In genomic region chr4:173492315-173492714, GRCh38 we compare ENCODE assay signal across 32 cellular contexts. TPM values are rescaled to one million over a fixed set of nuclear protein-coding genes. Genes with fewer than 3 reads are reported as not detected.
"Had no signal": no experiment of that assay in that cellular context is flagged by ENCODE, and none has a peak within 500 bp of the region (broad histone marks: within the 10 kb centered on the region; RNA-seq: fewer than 3 reads in every experiment).

No MANE protein-coding gene starts in this region.

- ATAC-seq: heart right ventricle; lower lobe of right lung; mucosa of descending colon; natural killer cell treated with Interleukin-12 subunit alpha and Interleukin-12 subunit beta and Interleukin-15 and Interleukin-18, amount 100 ng/mL, for 72 hours; stimulated activated naive B cell treated with anti-CD40 and anti-IgM and Interleukin-4, amounts not matched to agents 10 μg/mL and 1 μg/mL and 100 μg/mL, for 72 hours had no signal

- H3K9me3 ChIP-seq: adrenal gland, esophagus squamous epithelium, heart right ventricle, lower lobe of right lung, mucosa of descending colon, right atrium auricular region, tibial nerve had no signal

- H3K4me1 ChIP-seq: adrenal gland had no signal

- H3K27ac ChIP-seq: adrenal gland, brain microvascular endothelial cell, esophagus squamous epithelium, lower lobe of right lung, tibial nerve, VCaP had no signal

- H3K4me3 ChIP-seq: adrenal gland, esophagus squamous epithelium, heart right ventricle, lower lobe of right lung, mucosa of descending colon, right atrium auricular region, smooth muscle cell, tibial nerve had no signal

- H3K36me3 ChIP-seq: adrenal gland, brain microvascular endothelial cell, esophagus squamous epithelium, heart right ventricle, lower lobe of right lung, right atrium auricular region, tibial nerve had no signal

- H3K27me3 ChIP-seq: right atrium auricular region had no signal

- DNase-seq: activated CD4-positive, alpha-beta memory T cell treated with anti-CD3 and anti-CD28 coated beads for 36 hours; activated CD4-positive, alpha-beta T cell treated with anti-CD3 and anti-CD28 coated beads for 4 hours; activated CD8-positive, alpha-beta memory T cell treated with anti-CD3 and anti-CD28 coated beads, Interleukin-2, amount 50 U/mL, for 4 hours; activated effector memory CD4-positive, alpha-beta T cell treated with anti-CD3 and anti-CD28 coated beads, Interleukin-2, amount 50 U/mL, for 16 hours; activated naive CD4-positive, alpha-beta T cell treated with anti-CD3 and anti-CD28 coated beads for 36 hours; activated naive CD8-positive, alpha-beta T cell treated with anti-CD3 and anti-CD28 coated beads for 36 hours; activated T-cell treated with anti-CD3 and anti-CD28 coated beads, Interleukin-2, amount 50 U/mL, for 1 hour; adrenal gland; brain microvascular endothelial cell; caudate nucleus; endodermal cell; esophagus squamous epithelium; foreskin melanocyte; heart right ventricle; lower lobe of right lung; mucosa of descending colon; stimulated activated CD4-positive, alpha-beta T cell treated with anti-CD3 and anti-CD28 coated beads, Interleukin-1b, Interleukin-23, amount 100 ng/mL, for 48 hours; stimulated activated CD4-positive, alpha-beta T cell treated with anti-CD3 and anti-CD28 coated beads, Interleukin-4, amount 100 ng/mL, for 4 hours; stimulated activated CD8-positive, alpha-beta memory T cell treated with anti-CD3 and anti-CD28 coated beads, Interleukin-4, amount 100 ng/mL, for 48 hours; stimulated activated naive B cell treated with anti-CD40 and anti-IgM and Interleukin-4, amounts not matched to agents 10 μg/mL and 1 μg/mL and 100 μg/mL, for 72 hours; T-helper 2 cell had no signal

RNA-seq across cellular contexts. Expression of gene HAND2, which starts 37.7 kb away (rescaled TPM):
- total RNA-seq: activated CD4-positive, alpha-beta memory T cell treated with anti-CD3 and anti-CD28 coated beads for 36 hours; activated CD8-positive, alpha-beta memory T cell treated with anti-CD3 and anti-CD28 coated beads for 36 hours; activated naive CD4-positive, alpha-beta T cell treated with anti-CD3 and anti-CD28 coated beads for 36 hours; activated naive CD8-positive, alpha-beta T cell treated with anti-CD3 and anti-CD28 coated beads for 36 hours; activated T-helper 1 cell treated with anti-CD3 and anti-CD28 coated beads, Interleukin-12 subunit alpha, Interleukin-12 subunit beta, Interleukin-2, Interleukin-4 antibody, amounts not matched to agents 30 ng/mL and 10 ng/mL and 1 ng/mL, durations not matched to agents 14 hours and 24 hours and 36 hours; astrocyte; endodermal cell; glomerular endothelial cell; kidney epithelial cell; natural killer cell treated with Interleukin-12 subunit alpha and Interleukin-12 subunit beta and Interleukin-15 and Interleukin-18, amount 100 ng/mL, for 72 hours; temporal lobe had no signal
